Comparison of ENCODE assay signal across 24 cellular contexts in genomic region chr3:40631341-40631995, GRCh38.
A peak's percentile ranks its signal among the peaks of the same experiment; 100 is the strongest.
DNase-seq lines count a peak whose midpoint lies in the region; ATAC-seq, FAIRE-seq and TF ChIP-seq lines count a peak whose summit lies in the region.
"Had no signal": no experiment of that assay in that cellular context is flagged by ENCODE, and none has a peak within 500 bp of the region (broad histone marks: within the 10 kb centered on the region; RNA-seq: fewer than 3 reads in every experiment).

No MANE protein-coding gene starts in this region.

- FAIRE-seq in bronchial epithelial cell (lab: Jason Lieb, UNC) = no peak
- FAIRE-seq: astrocyte, kidney, pancreas, RCC 7860, urothelium cell line had no signal

- 76% methylated on average over 5 of the region's 5 CpGs for WGBS in mammary epithelial cell (ENCODE audit: low coverage, missing lambda C conversion rate)

- H3K27me3 Mint-ChIP-seq in MCF 10A (ENCODE audit: insufficient read depth, unreplicated experiment) = no peaks in the 10 kb centered on the region
- H3K27me3 Mint-ChIP-seq in naive thymus-derived CD8-positive, alpha-beta T cell = peaks cover 2 to 32% (median 18%) of the 10 kb centered on the region in 5 donors

- no peak overlapping the region for H3K27ac ChIP-seq in mammary epithelial cell (ENCODE audit: insufficient read depth, low read depth, low read length)
- no peak overlapping the region for H3K27ac ChIP-seq in effector memory CD4-positive, alpha-beta T cell (ENCODE audit: insufficient read depth, low read length, poor library complexity, severe bottlenecking)
- H3K27ac ChIP-seq: pancreas, right lobe of liver, SK-N-MC had no signal

- H3K4me2 ChIP-seq in mammary epithelial cell (ENCODE audit: insufficient read depth, low read depth, low read length) = no peak overlapping the region

- H3K4me1 Mint-ChIP-seq in MCF 10A (ENCODE audit: insufficient read depth, unreplicated experiment) = peaks cover 11% of the 10 kb centered on the region
- H3K4me1 Mint-ChIP-seq in naive thymus-derived CD8-positive, alpha-beta T cell = peaks cover 0 to under 1% (median 0%) of the 10 kb centered on the region in 4 donors
- H3K4me1 Mint-ChIP-seq: naive thymus-derived CD4-positive, alpha-beta T cell had no signal

- dilution Hi-C loops in mammary epithelial cell (cut with HindIII; ENCODE audit: low sequenced_read_pairs) = no loop called here

- DNase-seq in mammary epithelial cell = peak; percentile 46
- DNase-seq in MCF 10A (ENCODE audit: unreplicated experiment) = no peak
- DNase-seq in bronchial epithelial cell (ENCODE audit: low read depth) = peak; percentile 75
- DNase-seq in mucosa of descending colon = peak; percentile 46 to 65 (median 55)
- DNase-seq in activated effector memory CD4-positive, alpha-beta T cell treated with Interleukin-2 at 50 U/mL for 16 hours = no peak
- no peak for DNase-seq in naive thymus-derived CD8-positive, alpha-beta T cell
- DNase-seq in effector memory CD4-positive, alpha-beta T cell = no peak
- DNase-seq: ACHN; activated CD4-positive, alpha-beta T cell treated with anti-CD3 and anti-CD28 coated beads, Interleukin-2, amount 50 U/mL, for 1 hour; cerebellar nuclear complex; H9; kidney; MM.1S; naive thymus-derived CD4-positive, alpha-beta T cell; NCI-H1694 treated with DMSO at 0.1 percent for 48 hours; pancreas; right lobe of liver; T-helper 2 cell had no signal

- CTCF ChIA-PET in mammary epithelial cell (lab: Charles Lee; ENCODE audit: low non-redundant PET) = no interaction called here
- CTCF ChIA-PET in MCF 10A (lab: Yijun Ruan, JAX) = interaction anchor here (0.6 to 1.2 kb wide), 3 partner anchors 16 to 507 kb away, joined by 3 to 4 read pairs (median 3); no protein-coding TSS in a partner anchor

- BruUV-seq in mammary epithelial cell (replicated peaks; lab: Mats Ljungman, UMichigan) (no TSS peak), MCF 10A (replicated peaks; lab: Mats Ljungman, UMichigan) (no TSS peak)

- H3K27me3 ChIP-seq in mammary epithelial cell (ENCODE audit: insufficient read depth, low read length) (no peaks in the 10 kb centered on the region), bronchial epithelial cell (ENCODE audit: control insufficient read depth, insufficient read depth, low read length) (no peaks in the 10 kb centered on the region)
- H3K27me3 ChIP-seq in effector memory CD4-positive, alpha-beta T cell (replicated peaks; ENCODE audit: control insufficient read depth, insufficient read depth, low read length, poor library complexity, severe bottlenecking) = no peaks in the 10 kb centered on the region
- H3K27me3 ChIP-seq: pancreas, right lobe of liver had no signal

- in situ Hi-C loops in mammary epithelial cell (cut with MboI; ENCODE audit: low sequenced_read_pairs in 2 of 2) = no loop called here

- no peaks in the 10 kb centered on the region for H3K36me3 Mint-ChIP-seq in MCF 10A (ENCODE audit: insufficient read depth, unreplicated experiment)
- H3K36me3 Mint-ChIP-seq in naive thymus-derived CD8-positive, alpha-beta T cell = peaks cover 0 to 39% (median 21%) of the 10 kb centered on the region in 3 donors

- ATAC-seq in mucosa of descending colon (peak; percentile 73), GM21360 (IDR thresholded peaks at IDR 0.05; ENCODE audit: unreplicated experiment) (no peak)
- no peak for ATAC-seq in naive thymus-derived CD8-positive, alpha-beta T cell
- ATAC-seq: naive thymus-derived CD4-positive, alpha-beta T cell; pancreas; right lobe of liver had no signal

- H3K4me3 Mint-ChIP-seq in MCF 10A (ENCODE audit: unreplicated experiment) = no peak overlapping the region
- H3K4me3 Mint-ChIP-seq in naive thymus-derived CD8-positive, alpha-beta T cell = no peak overlapping the region
- H3K4me3 Mint-ChIP-seq: activated naive CD8-positive, alpha-beta T cell; H9; naive thymus-derived CD4-positive, alpha-beta T cell had no signal

- H3K9me3 Mint-ChIP-seq in MCF 10A (ENCODE audit: unreplicated experiment) = peaks cover 15% of the 10 kb centered on the region
- peaks cover 1 to 55% (median 22%) of the 10 kb centered on the region in 9 donors for H3K9me3 Mint-ChIP-seq in naive thymus-derived CD8-positive, alpha-beta T cell

- H3K9me3 ChIP-seq in mammary epithelial cell (replicated peaks; ENCODE audit: insufficient read depth, low read length) (peaks cover 4% of the 10 kb centered on the region), mucosa of descending colon (peaks cover 8% of the 10 kb centered on the region)
- H3K9me3 ChIP-seq in effector memory CD4-positive, alpha-beta T cell (ENCODE audit: control insufficient read depth, low read length) = no peaks in the 10 kb centered on the region
- H3K9me3 ChIP-seq: pancreas, right lobe of liver had no signal

- H4K20me1 ChIP-seq in mammary epithelial cell (ENCODE audit: insufficient read depth, low read length) = no peaks in the 10 kb centered on the region

- POLR2A ChIA-PET in MCF 10A (lab: Yijun Ruan, JAX) = interaction anchor here (0.6 kb wide), 1 partner anchor 26 kb away, joined by 3 read pairs; no protein-coding TSS in a partner anchor
- POLR2A ChIA-PET in naive thymus-derived CD8-positive, alpha-beta T cell (lab: Charles Lee) = no interaction called here

- no peaks in the 10 kb centered on the region for H3K36me3 ChIP-seq in mammary epithelial cell (ENCODE audit: insufficient read depth, low read length)
- H3K36me3 ChIP-seq in bronchial epithelial cell (ENCODE audit: control insufficient read depth, insufficient read depth, low read length) = no peaks in the 10 kb centered on the region
- H3K36me3 ChIP-seq in mucosa of descending colon (ENCODE audit: low read depth) = no peaks in the 10 kb centered on the region
- no peaks in the 10 kb centered on the region for H3K36me3 ChIP-seq in effector memory CD4-positive, alpha-beta T cell (ENCODE audit: control insufficient read depth, insufficient read depth, low read length)
- H3K36me3 ChIP-seq: pancreas, right lobe of liver had no signal

- no peak overlapping the region for H3K27ac Mint-ChIP-seq in MCF 10A (ENCODE audit: low read depth, unreplicated experiment)
- no peak overlapping the region for H3K27ac Mint-ChIP-seq in naive thymus-derived CD8-positive, alpha-beta T cell
- H3K27ac Mint-ChIP-seq: activated naive CD8-positive, alpha-beta T cell; H9; naive thymus-derived CD4-positive, alpha-beta T cell had no signal

- TF ChIP-seq CTCF in mammary epithelial cell (conservative IDR thresholded peaks at IDR 0.05 in 1 of 2, IDR thresholded peaks at IDR 0.05 in 1 of 2; ENCODE audit: extremely low read depth in 1 of 2, insufficient read depth in 1 of 2, low read depth in 1 of 2, low read length in 2 of 2) (no peak), MCF 10A (IDR thresholded peaks at IDR 0.05; ENCODE audit: unreplicated experiment) (no peak), bronchial epithelial cell (IDR thresholded peaks at IDR 0.05; ENCODE audit: insufficient read depth, low read length, severe bottlenecking) (no peak), mucosa of descending colon (IDR thresholded peaks at IDR 0.05) (no peak)

- peak overlapping the region; percentile 73 for H2AFZ ChIP-seq in mammary epithelial cell (ENCODE audit: low read depth, low read length)

- intact Hi-C loops in mammary epithelial cell (cut with micrococcal nuclease) (no loop called here), MCF 10A (cut with micrococcal nuclease) (no loop called here), mucosa of descending colon (cut with DNase I, micrococcal nuclease) (no loop called here)

- H3K79me2 ChIP-seq in mammary epithelial cell (ENCODE audit: insufficient read depth, low read length) = no peaks in the 10 kb centered on the region

- H3K4me3 ChIP-seq in mammary epithelial cell (replicated peaks in 1 of 3; ENCODE audit: insufficient read depth in 1 of 3, low read depth in 2 of 3, low read length in 3 of 3) (no peak overlapping the region), bronchial epithelial cell (ENCODE audit: low read depth, low read length) (no peak overlapping the region), mucosa of descending colon (no peak overlapping the region)
- no peak overlapping the region for H3K4me3 ChIP-seq in effector memory CD4-positive, alpha-beta T cell (ENCODE audit: insufficient read depth, low read depth, low read length, poor library complexity, severe bottlenecking)
- H3K4me3 ChIP-seq: pancreas, right lobe of liver, SK-N-MC had no signal

- no peak overlapping the region for H3K9ac ChIP-seq in mammary epithelial cell (ENCODE audit: insufficient read depth, low read length)

- H3K4me1 ChIP-seq in mammary epithelial cell (ENCODE audit: insufficient read depth, low read length) (peaks cover 6% of the 10 kb centered on the region), mucosa of descending colon (ENCODE audit: low read depth) (no peaks in the 10 kb centered on the region)
- no peaks in the 10 kb centered on the region for H3K4me1 ChIP-seq in effector memory CD4-positive, alpha-beta T cell (ENCODE audit: control insufficient read depth, insufficient read depth, low read length, poor library complexity, severe bottlenecking)
- H3K4me1 ChIP-seq: pancreas, right lobe of liver had no signal

Comparison
In these comparisons a context has a peak if more than half of its experiments do, and no peak if none do; other contexts are left out.
1. DNase-seq: peak in mammary epithelial cell (single experiment), bronchial epithelial cell (single experiment) and mucosa of descending colon (3 of 3); none in MCF 10A (single experiment), activated effector memory CD4-positive, alpha-beta T cell treated with Interleukin-2 at 50 U/mL for 16 hours (single experiment), naive thymus-derived CD8-positive, alpha-beta T cell (0 of 10) and effector memory CD4-positive, alpha-beta T cell (0 of 3).